ENCODE assay signal across 11 cellular contexts in genomic region chr2:133641497-133641896, GRCh38.
DNase-seq lines count a peak whose midpoint lies in the region; ATAC-seq, FAIRE-seq and TF ChIP-seq lines count a peak whose summit lies in the region.
"Had no signal": no experiment of that assay in that cellular context is flagged by ENCODE, and none has a peak within 500 bp of the region (broad histone marks: within the 10 kb centered on the region; RNA-seq: fewer than 3 reads in every experiment).

No MANE protein-coding gene starts in this region.

- DNase-seq in SK-N-SH (no peak), chondrocyte (ENCODE audit: low spot score) (no peak), kidney tubule cell (ENCODE audit: low spot score) (peak; percentile 66), urothelium cell line (ENCODE audit: low spot score) (no peak), NCI-H1048 (lab: John Stamatoyannopoulos, UW) (no peak)
- DNase-seq: activated naive CD4-positive, alpha-beta T cell treated with anti-CD3 and anti-CD28 coated beads for 36 hours had no signal

- H3K4me1 Mint-ChIP-seq in chondrocyte (ENCODE audit: low read depth): peaks cover 20% of the 10 kb centered on the region

- peak; percentile 7; the same call in 1 of the 2 replicates for TF ChIP-seq RAD21 in SK-N-SH (IDR thresholded peaks at IDR 0.05; ENCODE audit: low read length)

- ATAC-seq in SK-N-SH treated with all-trans-retinoic acid at 6 μM for 48 hours: no peak
- ATAC-seq in HG03571 (IDR thresholded peaks at IDR 0.05; ENCODE audit: unreplicated experiment): no peak
- ATAC-seq in GM19397 (IDR thresholded peaks at IDR 0.05; ENCODE audit: unreplicated experiment): no peak

- peaks cover 2% of the 10 kb centered on the region for H3K36me3 Mint-ChIP-seq in chondrocyte (ENCODE audit: low read depth)

- no peak overlapping the region for H3K9ac ChIP-seq in SK-N-SH

- H3K9me3 ChIP-seq in SK-N-SH: no peaks in the 10 kb centered on the region
- H3K9me3 ChIP-seq: SJSA1 had no signal

- H3K4me2 ChIP-seq in SK-N-SH: no peak overlapping the region

- no peaks in the 10 kb centered on the region for H3F3A ChIP-seq in SK-N-SH (replicated peaks; ENCODE audit: insufficient read depth)

- POLR2A ChIA-PET in SK-N-SH (lab: Yijun Ruan, JAX): no interaction called here

- TF ChIP-seq CTCF in SK-N-SH (IDR thresholded peaks at IDR 0.05) (no peak), chondrocyte (IDR thresholded peaks at IDR 0.05) (peak; percentile 19)

- H3K27ac Mint-ChIP-seq in chondrocyte (ENCODE audit: unreplicated experiment): no peak overlapping the region
- H3K27ac Mint-ChIP-seq: activated naive CD4-positive, alpha-beta T cell treated with anti-CD3 and anti-CD28 coated beads for 36 hours had no signal

- H2AFZ ChIP-seq in SK-N-SH (ENCODE audit: low read depth): no peak overlapping the region

- H3K4me3 ChIP-seq in SK-N-SH (ENCODE audit: low read depth in 2 of 2, low read length in 1 of 2): no peak overlapping the region
- H3K4me3 ChIP-seq: SJSA1 had no signal

- H4K20me1 ChIP-seq in SK-N-SH (ENCODE audit: insufficient read depth): no peaks in the 10 kb centered on the region

- H3K27me3 Mint-ChIP-seq in chondrocyte (ENCODE audit: low read depth): no peaks in the 10 kb centered on the region

- H3K79me2 ChIP-seq in SK-N-SH (ENCODE audit: insufficient read depth): no peaks in the 10 kb centered on the region

- no peaks in the 10 kb centered on the region for H3K9me2 ChIP-seq in SK-N-SH

- CTCF ChIA-PET in SK-N-SH (lab: Yijun Ruan, JAX): interaction anchor here (0.8 kb wide), 1 partner anchor 138 kb away, joined by 3 read pairs; no protein-coding TSS in a partner anchor

- TF ChIP-seq EP300 in SK-N-SH (IDR thresholded peaks at IDR 0.05; ENCODE audit: borderline replicate concordance in 1 of 2, low read depth in 1 of 2, low read length in 1 of 2): no peak

- H3K27me3 ChIP-seq in SK-N-SH (ENCODE audit: insufficient read depth): no peaks in the 10 kb centered on the region
- H3K27me3 ChIP-seq: SJSA1 had no signal

- H3K9me3 Mint-ChIP-seq in chondrocyte (ENCODE audit: low read depth): no peaks in the 10 kb centered on the region
- H3K9me3 Mint-ChIP-seq: activated naive CD4-positive, alpha-beta T cell treated with anti-CD3 and anti-CD28 coated beads for 36 hours had no signal

- no peaks in the 10 kb centered on the region for H3K36me3 ChIP-seq in SK-N-SH (replicated peaks in 1 of 2; ENCODE audit: control insufficient read depth in 1 of 2, insufficient read depth in 2 of 2, low read length in 1 of 2)
- H3K36me3 ChIP-seq: SJSA1 had no signal

- peaks cover 0 to 12% of the 10 kb centered on the region in 2 experiments; a peak in 1 of 4 replicates for H3K4me1 ChIP-seq in SK-N-SH (ENCODE audit: control insufficient read depth in 1 of 2, insufficient read depth in 2 of 2, low read depth in 1 of 2, low read length in 1 of 2)
- H3K4me1 ChIP-seq: SJSA1 had no signal

- no CpG with 5 or more reads among the region's 1 CpG for WGBS in SK-N-SH (ENCODE audit: low lambda C conversion rate)

- H3K27ac ChIP-seq in SK-N-SH (ENCODE audit: low read depth in 2 of 2, low read length in 1 of 2): no peak overlapping the region
- H3K27ac ChIP-seq: SJSA1 had no signal

- H3K4me3 Mint-ChIP-seq in chondrocyte (ENCODE audit: unreplicated experiment): no peak overlapping the region
- H3K4me3 Mint-ChIP-seq: activated naive CD4-positive, alpha-beta T cell treated with anti-CD3 and anti-CD28 coated beads for 36 hours had no signal

- peak; percentile 23 for FAIRE-seq in urothelium cell line (lab: Jason Lieb, UNC)
- FAIRE-seq: islet of Langerhans had no signal

TF ChIP-seq in SK-N-SH, 30 proteins besides CTCF, POLR2A, EP300 and RAD21:
- TF ChIP-seq RXRA (IDR thresholded peaks at IDR 0.05; ENCODE audit: borderline replicate concordance, low read depth): no peak

TF ChIP-seq in SK-N-SH treated with all-trans-retinoic acid at 6 μM for 48 hours, 23 proteins besides CTCF, POLR2A, EP300 and RAD21:
- TF ChIP-seq, protein P1, sequence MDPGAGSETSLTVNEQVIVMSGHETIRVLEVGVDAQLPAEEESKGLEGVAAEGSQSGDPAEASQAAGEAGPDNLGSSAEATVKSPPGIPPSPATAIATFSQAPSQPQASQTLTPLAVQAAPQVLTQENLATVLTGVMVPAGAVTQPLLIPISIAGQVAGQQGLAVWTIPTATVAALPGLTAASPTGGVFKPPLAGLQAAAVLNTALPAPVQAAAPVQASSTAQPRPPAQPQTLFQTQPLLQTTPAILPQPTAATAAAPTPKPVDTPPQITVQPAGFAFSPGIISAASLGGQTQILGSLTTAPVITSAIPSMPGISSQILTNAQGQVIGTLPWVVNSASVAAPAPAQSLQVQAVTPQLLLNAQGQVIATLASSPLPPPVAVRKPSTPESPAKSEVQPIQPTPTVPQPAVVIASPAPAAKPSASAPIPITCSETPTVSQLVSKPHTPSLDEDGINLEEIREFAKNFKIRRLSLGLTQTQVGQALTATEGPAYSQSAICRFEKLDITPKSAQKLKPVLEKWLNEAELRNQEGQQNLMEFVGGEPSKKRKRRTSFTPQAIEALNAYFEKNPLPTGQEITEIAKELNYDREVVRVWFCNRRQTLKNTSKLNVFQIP (CRISPR knock-in tag; IDR thresholded peaks at IDR 0.05; ENCODE audit: borderline replicate concordance, low read depth): no peak
TF ChIP-seq in SK-N-SH treated with all-trans-retinoic acid at 6 μM for 48 hours: peak in this region for 0.
